20 cellular contexts compared by ENCODE assay signal in the genomic region with DNA sequence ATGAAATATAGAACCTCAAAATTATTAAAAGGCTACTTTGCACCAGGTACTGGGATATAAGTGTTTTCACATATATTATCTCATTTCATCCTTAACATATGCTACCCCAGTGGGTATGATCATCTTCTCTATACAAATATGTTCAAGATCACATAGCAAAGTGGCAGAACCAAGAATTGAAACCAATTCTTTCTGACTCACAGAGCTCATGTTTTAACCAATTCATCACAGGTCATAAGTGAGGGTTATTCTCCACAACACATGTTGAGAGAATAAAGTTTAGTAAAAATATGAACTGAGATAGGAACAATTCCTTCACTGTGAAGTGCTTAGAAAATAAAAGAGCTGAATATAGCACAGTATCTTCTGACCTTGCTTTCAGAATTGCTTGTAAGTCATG.
A peak's percentile ranks its signal among the peaks of the same experiment; 100 is the strongest.
DNase-seq lines count a peak whose midpoint lies in the region; ATAC-seq and TF ChIP-seq lines count a peak whose summit lies in the region.
"Had no signal": no experiment of that assay in that cellular context is flagged by ENCODE, and none has a peak within 500 bp of the region (broad histone marks: within the 10 kb centered on the region; RNA-seq: fewer than 3 reads in every experiment).

No MANE protein-coding gene starts in this region.

- no peak overlapping the region for H3K4me2 ChIP-seq in hepatocyte

- H2AFZ ChIP-seq in hepatocyte: no peak overlapping the region

- H3K27ac Mint-ChIP-seq in endothelial cell (ENCODE audit: unreplicated experiment): no peak overlapping the region
- H3K27ac Mint-ChIP-seq: activated naive CD4-positive, alpha-beta T cell treated with anti-CD3 and anti-CD28 coated beads, Interleukin-2, amount 50 U/mL, for 24 hours; progenitor cell of endocrine pancreas; stimulated activated naive B cell treated with anti-CD40 and anti-IgM and Interleukin-4, amounts not matched to agents 10 μg/mL and 1 μg/mL and 100 μg/mL, for 72 hours had no signal

- no peaks in the 10 kb centered on the region for H3K9me3 Mint-ChIP-seq in endothelial cell (ENCODE audit: unreplicated experiment)
- H3K9me3 Mint-ChIP-seq: activated naive CD4-positive, alpha-beta T cell treated with anti-CD3 and anti-CD28 coated beads, Interleukin-2, amount 50 U/mL, for 24 hours; stimulated activated naive B cell treated with anti-CD40 and anti-IgM and Interleukin-4, amounts not matched to agents 10 μg/mL and 1 μg/mL and 100 μg/mL, for 72 hours had no signal

- H3K27me3 ChIP-seq in hepatocyte: no peaks in the 10 kb centered on the region
- H3K27me3 ChIP-seq: BLaER1 treated with 17β-estradiol and CSF1 and Interleukin-3, amounts not matched to agents 10 nM and 100 nM; thyroid gland had no signal

- peaks cover 1% of the 10 kb centered on the region for H3K4me1 ChIP-seq in hepatocyte (ENCODE audit: insufficient read depth)
- H3K4me1 ChIP-seq: thyroid gland had no signal

- no peaks in the 10 kb centered on the region for H3K9me3 ChIP-seq in hepatocyte (ENCODE audit: low read depth)
- H3K9me3 ChIP-seq: BLaER1 treated with 17β-estradiol and CSF1 and Interleukin-3, amounts not matched to agents 10 nM and 100 nM; thyroid gland had no signal

- no peak overlapping the region for H3K4me3 Mint-ChIP-seq in endothelial cell (ENCODE audit: unreplicated experiment)
- H3K4me3 Mint-ChIP-seq: activated naive CD4-positive, alpha-beta T cell treated with anti-CD3 and anti-CD28 coated beads, Interleukin-2, amount 50 U/mL, for 24 hours; stimulated activated naive B cell treated with anti-CD40 and anti-IgM and Interleukin-4, amounts not matched to agents 10 μg/mL and 1 μg/mL and 100 μg/mL, for 72 hours had no signal

- H3K79me2 ChIP-seq in hepatocyte: no peaks in the 10 kb centered on the region

- H3K36me3 Mint-ChIP-seq in endothelial cell (ENCODE audit: low read depth, unreplicated experiment): no peaks in the 10 kb centered on the region
- H3K36me3 Mint-ChIP-seq: activated naive CD4-positive, alpha-beta T cell treated with anti-CD3 and anti-CD28 coated beads, Interleukin-2, amount 50 U/mL, for 24 hours; stimulated activated naive B cell treated with anti-CD40 and anti-IgM and Interleukin-4, amounts not matched to agents 10 μg/mL and 1 μg/mL and 100 μg/mL, for 72 hours had no signal

- no peak overlapping the region for H3K4me3 ChIP-seq in hepatocyte
- H3K4me3 ChIP-seq: BLaER1 treated with 17β-estradiol and CSF1 and Interleukin-3, amounts not matched to agents 10 nM and 100 nM; thyroid gland had no signal

- peaks cover 10% of the 10 kb centered on the region for H3K4me1 Mint-ChIP-seq in endothelial cell (ENCODE audit: unreplicated experiment)

- TF ChIP-seq CTCF in hepatocyte (IDR thresholded peaks at IDR 0.05; ENCODE audit: poor library complexity) (no peak), endothelial cell (IDR thresholded peaks at IDR 0.05; ENCODE audit: unreplicated experiment) (no peak)

- DNase-seq in hepatocyte (ENCODE audit: low spot score) (no peak), endothelial cell (ENCODE audit: low spot score) (no peak), NCI-H2029 treated with DMSO at 0.1 percent for 48 hours (lab: John Stamatoyannopoulos, UW) (no peak)
- DNase-seq: activated CD4-positive, CD25-positive, alpha-beta regulatory T cell treated with anti-CD3 and anti-CD28 coated beads, Interleukin-2, amount 50 U/mL, for 72 hours; activated CD8-positive, alpha-beta memory T cell treated with anti-CD3 and anti-CD28 coated beads for 24 hours; activated T-cell treated with anti-CD3 and anti-CD28 coated beads, Interleukin-2, amount 50 U/mL, for 48 hours; cerebellar nuclear complex; foreskin fibroblast; NCI-H1105; RPMI8226; stimulated activated naive B cell treated with anti-CD40 and anti-IgM and Interleukin-4, amounts not matched to agents 10 μg/mL and 1 μg/mL and 100 μg/mL, for 72 hours; thyroid gland had no signal

- peaks cover 2% of the 10 kb centered on the region for H3K27me3 Mint-ChIP-seq in endothelial cell (ENCODE audit: unreplicated experiment)
- H3K27me3 Mint-ChIP-seq: progenitor cell of endocrine pancreas had no signal

- no peaks in the 10 kb centered on the region for H4K20me1 ChIP-seq in hepatocyte (ENCODE audit: insufficient read depth, poor library complexity, severe bottlenecking)
- H4K20me1 ChIP-seq: BLaER1 treated with 17β-estradiol and CSF1 and Interleukin-3, amounts not matched to agents 10 nM and 100 nM had no signal

- H3K36me3 ChIP-seq in hepatocyte (replicated peaks; ENCODE audit: insufficient read depth, low read depth): no peaks in the 10 kb centered on the region
- H3K36me3 ChIP-seq: BLaER1 treated with 17β-estradiol and CSF1 and Interleukin-3, amounts not matched to agents 10 nM and 100 nM; thyroid gland had no signal

- ATAC-seq in GM18508 (IDR thresholded peaks at IDR 0.05; ENCODE audit: insufficient read depth, unreplicated experiment): peak; percentile 54
- ATAC-seq in GM19468 (IDR thresholded peaks at IDR 0.05; ENCODE audit: extremely low read depth, unreplicated experiment): peak; percentile 36
- ATAC-seq in HG02840 (IDR thresholded peaks at IDR 0.05; ENCODE audit: low FRiP score, unreplicated experiment): peak; percentile 55
- ATAC-seq in HG03558 (IDR thresholded peaks at IDR 0.05; ENCODE audit: extremely low read depth, unreplicated experiment): peak; percentile 66
- ATAC-seq in HG03097 (IDR thresholded peaks at IDR 0.05; ENCODE audit: low FRiP score, unreplicated experiment): no peak
- ATAC-seq: stimulated activated naive B cell treated with anti-CD40 and anti-IgM and Interleukin-4, amounts not matched to agents 10 μg/mL and 1 μg/mL and 100 μg/mL, for 72 hours had no signal

- H3K9me2 ChIP-seq in hepatocyte (replicated peaks; ENCODE audit: insufficient read depth): no peaks in the 10 kb centered on the region

- no peak overlapping the region for H3K27ac ChIP-seq in hepatocyte
- H3K27ac ChIP-seq: BLaER1 treated with 17β-estradiol and CSF1 and Interleukin-3, amounts not matched to agents 10 nM and 100 nM; thyroid gland had no signal
